Comparison of ENCODE assay signal across 1 cellular context in genomic region chr22:50244420-50245213, GRCh38.
TF ChIP-seq lines count a peak whose summit lies in the region.

Gene TUBGCP6, minus strand, starts transcription at chr22:50245023. Its CDS starts 564 bp downstream, at chr22:50244459.

TF ChIP-seq in K562, 482 proteins besides CTCF, POLR2A, EP300 and RAD21 (continued from another document and continues in another):
- TF ChIP-seq TSHZ1 (CRISPR knock-in tag; IDR thresholded peaks at IDR 0.05) = no peak
- no peak for TF ChIP-seq ZNF717 (CRISPR knock-in tag; IDR thresholded peaks at IDR 0.05)
- TF ChIP-seq ZFP91 (CRISPR knock-in tag; IDR thresholded peaks at IDR 0.05) = no peak
- TF ChIP-seq ZSCAN32 (CRISPR knock-in tag; IDR thresholded peaks at IDR 0.05) = no peak
- no peak for TF ChIP-seq ZNF121 (CRISPR knock-in tag; conservative IDR thresholded peaks at IDR 0.05)
- no peak for TF ChIP-seq HNRNPK (IDR thresholded peaks at IDR 0.05; ENCODE audit: low read depth, low read length, poor library complexity, severe bottlenecking)
- TF ChIP-seq MYNN (IDR thresholded peaks at IDR 0.05) = 0 out of 2 replicates have a peak, but pooled peaks have one; percentile 25
- no peak for TF ChIP-seq MYNN (CRISPR knock-in tag; IDR thresholded peaks at IDR 0.05)
- no peak for TF ChIP-seq SLC30A9 (CRISPR knock-in tag; IDR thresholded peaks at IDR 0.05)
- TF ChIP-seq GTF2F1 (IDR thresholded peaks at IDR 0.05; ENCODE audit: low read depth, low read length) = no peak
- no peak for TF ChIP-seq HIVEP1 (CRISPR knock-in tag; IDR thresholded peaks at IDR 0.05)
- peak; percentile 56; the same call in 1 of the 2 replicates for TF ChIP-seq HDAC2 (IDR thresholded peaks at IDR 0.05)
- no peak for TF ChIP-seq TCF15 (CRISPR knock-in tag; IDR thresholded peaks at IDR 0.05)
- no peak for TF ChIP-seq OTX1 (CRISPR knock-in tag; IDR thresholded peaks at IDR 0.05)
- TF ChIP-seq MEF2A (IDR thresholded peaks at IDR 0.05; ENCODE audit: control insufficient read depth, low read depth, low read length) = no peak
- peak; percentile 96 for TF ChIP-seq PKNOX1 (IDR thresholded peaks at IDR 0.05)
- TF ChIP-seq TGIF2 (CRISPR knock-in tag; IDR thresholded peaks at IDR 0.05) = no peak
- TF ChIP-seq MITF (IDR thresholded peaks at IDR 0.05) = 0 out of 2 replicates have a peak, but pooled peaks have one; percentile 3
- TF ChIP-seq ZBTB5 (IDR thresholded peaks at IDR 0.05) = no peak
- TF ChIP-seq E2F6 (IDR thresholded peaks at IDR 0.05; ENCODE audit: borderline replicate concordance in 1 of 2, extremely low read depth in 1 of 2, insufficient read depth in 1 of 2, insufficient read length in 1 of 2, low read depth in 1 of 2, low read length in 1 of 2, poor library complexity in 1 of 2, severe bottlenecking in 1 of 2) = peak in 1 of 2 experiments; percentile 26
- peak; percentile 81; the same call in 1 of the 2 replicates for TF ChIP-seq TARDBP (IDR thresholded peaks at IDR 0.05)
- TF ChIP-seq RBM14 (IDR thresholded peaks at IDR 0.05; ENCODE audit: borderline replicate concordance, insufficient read depth, low read depth, low read length) = no peak
- no peak for TF ChIP-seq ZEB2 (IDR thresholded peaks at IDR 0.05)
- no peak for TF ChIP-seq GTF2A2 (tag; IDR thresholded peaks at IDR 0.05)
- no peak for TF ChIP-seq XRCC4 (IDR thresholded peaks at IDR 0.05; ENCODE audit: extremely low read depth, insufficient read depth, insufficient read length)
- no peak for TF ChIP-seq ZNF583 (CRISPR knock-in tag; IDR thresholded peaks at IDR 0.05)
- no peak for TF ChIP-seq SMARCB1 (IDR thresholded peaks at IDR 0.05; ENCODE audit: insufficient read length, low read depth)
- peak in 1 of 2 experiments; percentile 47; a peak in 3 of 4 replicates for TF ChIP-seq FOXK2 (conservative IDR thresholded peaks at IDR 0.05 in 1 of 2, IDR thresholded peaks at IDR 0.05 in 1 of 2; ENCODE audit: low read depth in 2 of 2)
- peak; percentile 55; the same call in 1 of the 2 replicates for TF ChIP-seq POLR2H (tag; IDR thresholded peaks at IDR 0.05; ENCODE audit: low read depth)
- no peak for TF ChIP-seq ATF2 (CRISPR knock-in tag; IDR thresholded peaks at IDR 0.05)
- peak; percentile 37 for TF ChIP-seq SAP30 (IDR thresholded peaks at IDR 0.05; ENCODE audit: borderline replicate concordance, insufficient read depth, low read depth, low read length, poor library complexity, severe bottlenecking)
- no peak for TF ChIP-seq ZNF830 (CRISPR knock-in tag; IDR thresholded peaks at IDR 0.05)
- TF ChIP-seq MECOM (CRISPR knock-in tag; IDR thresholded peaks at IDR 0.05) = no peak
- TF ChIP-seq ZNF75A (CRISPR knock-in tag; IDR thresholded peaks at IDR 0.05) = no peak
- TF ChIP-seq SIN3A (IDR thresholded peaks at IDR 0.05; ENCODE audit: borderline replicate concordance in 2 of 2, control insufficient read depth in 1 of 2, low read depth in 2 of 2, low read length in 2 of 2) = peak; percentile 55 to 87; a peak in 2 of 4 replicates
- TF ChIP-seq NFE2 (IDR thresholded peaks at IDR 0.05; ENCODE audit: low read depth) = no peak
- TF ChIP-seq SRSF3 (IDR thresholded peaks at IDR 0.05; ENCODE audit: insufficient read depth, low read length) = no peak
- peak; percentile 60 for TF ChIP-seq REST (CRISPR knock-in tag; IDR thresholded peaks at IDR 0.05; ENCODE audit: low read depth)
- TF ChIP-seq KDM5B (IDR thresholded peaks at IDR 0.05; ENCODE audit: insufficient replicate concordance, low read depth, low read length) = peak; percentile 65
- no peak for TF ChIP-seq CHAMP1 (IDR thresholded peaks at IDR 0.05)
- TF ChIP-seq NR1H2 (CRISPR knock-in tag; IDR thresholded peaks at IDR 0.05) = no peak
- no peak for TF ChIP-seq ZNF668 (CRISPR knock-in tag; IDR thresholded peaks at IDR 0.05)
- TF ChIP-seq RCOR1 (IDR thresholded peaks at IDR 0.05; ENCODE audit: borderline replicate concordance in 1 of 2, low read depth in 2 of 2, low read length in 2 of 2) = no peak
